In genomic region chr1:153585009-153585408, GRCh38 we compare ENCODE assay signal across 1 cellular context.
TF ChIP-seq lines count a peak whose summit lies in the region.

No MANE protein-coding gene starts in this region.

TF ChIP-seq in K562, 482 proteins besides CTCF, POLR2A, EP300 and RAD21:
- TF ChIP-seq CEBPG (CRISPR knock-in tag; IDR thresholded peaks at IDR 0.05) (no peak), CEBPG (tag; conservative IDR thresholded peaks at IDR 0.05 in 1 of 2, IDR thresholded peaks at IDR 0.05 in 1 of 2) (0 out of 4 replicates have a peak, but pooled peaks of 1 of the 2 experiments have one; percentile 9), YBX1 (IDR thresholded peaks at IDR 0.05) (no peak)
